10 cellular contexts compared by ENCODE assay signal in the genomic region with DNA sequence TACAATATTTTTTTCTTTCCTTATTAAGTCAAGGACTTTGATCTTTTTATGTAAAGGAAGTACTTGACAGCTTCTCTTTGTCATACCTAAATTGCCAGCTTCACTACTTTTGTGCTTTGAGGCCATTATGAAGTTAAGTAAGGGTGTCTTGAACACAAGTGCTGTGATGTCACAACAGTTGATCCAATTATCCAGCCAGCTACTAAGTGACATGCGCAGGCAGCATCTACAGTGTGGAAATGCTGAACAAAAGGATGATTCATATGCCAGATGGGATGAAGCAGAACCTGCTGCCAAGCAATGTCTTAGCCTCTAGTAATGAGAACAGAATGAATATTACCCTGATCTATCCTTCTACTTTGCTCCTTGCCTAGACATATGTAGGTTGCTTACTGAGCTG.
DNase-seq lines count a peak whose midpoint lies in the region; ATAC-seq and TF ChIP-seq lines count a peak whose summit lies in the region.
"Had no signal": no experiment of that assay in that cellular context is flagged by ENCODE, and none has a peak within 500 bp of the region (broad histone marks: within the 10 kb centered on the region; RNA-seq: fewer than 3 reads in every experiment).

No MANE protein-coding gene starts in this region.

- no peak for TF ChIP-seq EP300 in SK-N-SH (IDR thresholded peaks at IDR 0.05; ENCODE audit: borderline replicate concordance in 1 of 2, low read depth in 1 of 2, low read length in 1 of 2)

- no peak overlapping the region for H3K9ac ChIP-seq in SK-N-SH

- H3K4me3 ChIP-seq in SK-N-SH (ENCODE audit: low read depth in 2 of 2, low read length in 1 of 2) (no peak overlapping the region), fibroblast of pulmonary artery (replicated peaks; ENCODE audit: low read depth, low read length) (no peak overlapping the region)

- H3K27ac Mint-ChIP-seq in HFFc6 = no peak overlapping the region
- H3K27ac Mint-ChIP-seq: T-helper 17 cell had no signal

- no peaks in the 10 kb centered on the region for H3K9me2 ChIP-seq in SK-N-SH

- TF ChIP-seq RAD21 in SK-N-SH (IDR thresholded peaks at IDR 0.05; ENCODE audit: low read length) = no peak

- WGBS in SK-N-SH (ENCODE audit: low lambda C conversion rate) = 5% methylated on average over 1 of the region's 1 CpG

- H3K27ac ChIP-seq in SK-N-SH (ENCODE audit: low read depth in 2 of 2, low read length in 1 of 2) = peak overlapping the region in 1 of 2 experiments; percentile 47; a peak in 1 of 4 replicates

- no peaks in the 10 kb centered on the region for H3K27me3 ChIP-seq in SK-N-SH (ENCODE audit: insufficient read depth)

- H3K27me3 Mint-ChIP-seq in HFFc6 (ENCODE audit: insufficient read depth) = no peaks in the 10 kb centered on the region; the same call in 1 of the 2 replicates

- no peaks in the 10 kb centered on the region; a peak in 1 of 4 replicates for H3K4me1 ChIP-seq in SK-N-SH (ENCODE audit: control insufficient read depth in 1 of 2, insufficient read depth in 2 of 2, low read depth in 1 of 2, low read length in 1 of 2)

- H3K4me1 Mint-ChIP-seq in HFFc6 (ENCODE audit: low read depth) = peaks cover 9% of the 10 kb centered on the region
- H3K4me1 Mint-ChIP-seq: T-helper 17 cell had no signal

- peaks cover 4% of the 10 kb centered on the region for H3F3A ChIP-seq in SK-N-SH (replicated peaks; ENCODE audit: insufficient read depth)

- CTCF ChIA-PET in SK-N-SH (lab: Yijun Ruan, JAX) = interaction anchor here (0.9 kb wide), 1 partner anchor 923 kb away, joined by 3 read pairs; no protein-coding TSS in a partner anchor

- H3K79me2 ChIP-seq in SK-N-SH (ENCODE audit: insufficient read depth) = no peaks in the 10 kb centered on the region

- TF ChIP-seq CTCF in HFFc6 (IDR thresholded peaks at IDR 0.05) (no peak), SK-N-SH (IDR thresholded peaks at IDR 0.05) (no peak), fibroblast of pulmonary artery (IDR thresholded peaks at IDR 0.05; ENCODE audit: low read length, missing control alignments) (no peak)

- no peak overlapping the region for H3K4me2 ChIP-seq in SK-N-SH

- no peaks in the 10 kb centered on the region for H4K20me1 ChIP-seq in SK-N-SH (ENCODE audit: insufficient read depth)

- DNase-seq in HFFc6 (peak; percentile 79), SK-N-SH (no peak), fibroblast of pulmonary artery (ENCODE audit: low read depth) (peak; percentile 89), renal cortical epithelial cell (ENCODE audit: low read depth) (peak; percentile 59), 8988T (no peak), activated T-cell treated with anti-CD3 and anti-CD28 coated beads for 4 hours (no peak)
- DNase-seq: activated T-cell treated with anti-CD3 and anti-CD28 coated beads, Interleukin-2, amount 50 U/mL, for 48 hours; NCI-H2081; T-helper 17 cell had no signal

- POLR2A ChIA-PET in SK-N-SH (lab: Yijun Ruan, JAX) = no interaction called here

- peak overlapping the region; percentile 7; the same call in 1 of the 2 replicates for H2AFZ ChIP-seq in SK-N-SH (ENCODE audit: low read depth)

- no peaks in the 10 kb centered on the region for H3K9me3 ChIP-seq in SK-N-SH

- no peak for ATAC-seq in GM18519 (IDR thresholded peaks at IDR 0.05; ENCODE audit: low FRiP score, unreplicated experiment)
- ATAC-seq: T-helper 17 cell had no signal

- H3K36me3 Mint-ChIP-seq in HFFc6 (ENCODE audit: low read depth) = no peaks in the 10 kb centered on the region

- H3K4me3 Mint-ChIP-seq in HFFc6 = no peak overlapping the region
- H3K4me3 Mint-ChIP-seq: T-helper 17 cell had no signal

- H3K36me3 ChIP-seq in SK-N-SH (replicated peaks in 1 of 2; ENCODE audit: control insufficient read depth in 1 of 2, insufficient read depth in 2 of 2, low read length in 1 of 2) = no peaks in the 10 kb centered on the region

- H3K9me3 Mint-ChIP-seq in HFFc6 = no peaks in the 10 kb centered on the region

TF ChIP-seq in SK-N-SH, 30 proteins besides CTCF, POLR2A, EP300 and RAD21:
- TF ChIP-seq JUND (IDR thresholded peaks at IDR 0.05) = peak; percentile 57; the same call in 1 of the 2 replicates
- peak; percentile 63; the same call in 1 of the 2 replicates for TF ChIP-seq FOSL2 (IDR thresholded peaks at IDR 0.05; ENCODE audit: borderline replicate concordance, low read depth)
- peak; percentile 73 for TF ChIP-seq NRF1 (IDR thresholded peaks at IDR 0.05; ENCODE audit: low read depth, low read length)
- TF ChIP-seq RCOR1 (IDR thresholded peaks at IDR 0.05; ENCODE audit: low read length) = no peak
- TF ChIP-seq, protein P1, sequence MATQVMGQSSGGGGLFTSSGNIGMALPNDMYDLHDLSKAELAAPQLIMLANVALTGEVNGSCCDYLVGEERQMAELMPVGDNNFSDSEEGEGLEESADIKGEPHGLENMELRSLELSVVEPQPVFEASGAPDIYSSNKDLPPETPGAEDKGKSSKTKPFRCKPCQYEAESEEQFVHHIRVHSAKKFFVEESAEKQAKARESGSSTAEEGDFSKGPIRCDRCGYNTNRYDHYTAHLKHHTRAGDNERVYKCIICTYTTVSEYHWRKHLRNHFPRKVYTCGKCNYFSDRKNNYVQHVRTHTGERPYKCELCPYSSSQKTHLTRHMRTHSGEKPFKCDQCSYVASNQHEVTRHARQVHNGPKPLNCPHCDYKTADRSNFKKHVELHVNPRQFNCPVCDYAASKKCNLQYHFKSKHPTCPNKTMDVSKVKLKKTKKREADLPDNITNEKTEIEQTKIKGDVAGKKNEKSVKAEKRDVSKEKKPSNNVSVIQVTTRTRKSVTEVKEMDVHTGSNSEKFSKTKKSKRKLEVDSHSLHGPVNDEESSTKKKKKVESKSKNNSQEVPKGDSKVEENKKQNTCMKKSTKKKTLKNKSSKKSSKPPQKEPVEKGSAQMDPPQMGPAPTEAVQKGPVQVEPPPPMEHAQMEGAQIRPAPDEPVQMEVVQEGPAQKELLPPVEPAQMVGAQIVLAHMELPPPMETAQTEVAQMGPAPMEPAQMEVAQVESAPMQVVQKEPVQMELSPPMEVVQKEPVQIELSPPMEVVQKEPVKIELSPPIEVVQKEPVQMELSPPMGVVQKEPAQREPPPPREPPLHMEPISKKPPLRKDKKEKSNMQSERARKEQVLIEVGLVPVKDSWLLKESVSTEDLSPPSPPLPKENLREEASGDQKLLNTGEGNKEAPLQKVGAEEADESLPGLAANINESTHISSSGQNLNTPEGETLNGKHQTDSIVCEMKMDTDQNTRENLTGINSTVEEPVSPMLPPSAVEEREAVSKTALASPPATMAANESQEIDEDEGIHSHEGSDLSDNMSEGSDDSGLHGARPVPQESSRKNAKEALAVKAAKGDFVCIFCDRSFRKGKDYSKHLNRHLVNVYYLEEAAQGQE (IDR thresholded peaks at IDR 0.05; ENCODE audit: low read depth, low read length) = no peak
- TF ChIP-seq, protein P2, sequence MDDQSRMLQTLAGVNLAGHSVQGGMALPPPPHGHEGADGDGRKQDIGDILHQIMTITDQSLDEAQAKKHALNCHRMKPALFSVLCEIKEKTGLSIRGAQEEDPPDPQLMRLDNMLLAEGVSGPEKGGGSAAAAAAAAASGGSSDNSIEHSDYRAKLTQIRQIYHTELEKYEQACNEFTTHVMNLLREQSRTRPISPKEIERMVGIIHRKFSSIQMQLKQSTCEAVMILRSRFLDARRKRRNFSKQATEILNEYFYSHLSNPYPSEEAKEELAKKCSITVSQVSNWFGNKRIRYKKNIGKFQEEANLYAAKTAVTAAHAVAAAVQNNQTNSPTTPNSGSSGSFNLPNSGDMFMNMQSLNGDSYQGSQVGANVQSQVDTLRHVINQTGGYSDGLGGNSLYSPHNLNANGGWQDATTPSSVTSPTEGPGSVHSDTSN (IDR thresholded peaks at IDR 0.05) = 0 out of 2 replicates have a peak, but pooled peaks have one; percentile 44
- peak; percentile 77; the same call in 1 of the 2 replicates for TF ChIP-seq TCF12 (IDR thresholded peaks at IDR 0.05)
- TF ChIP-seq EZH2phosphoT487 (IDR thresholded peaks at IDR 0.05; ENCODE audit: borderline replicate concordance, low read depth) = no peak

Comparison
In these comparisons a context has a peak if more than half of its experiments do, and no peak if none do; other contexts are left out.
1. DNase-seq: peak in HFFc6 (single experiment), fibroblast of pulmonary artery (single experiment) and renal cortical epithelial cell (single experiment); none in SK-N-SH (single experiment), 8988T (single experiment) and activated T-cell treated with anti-CD3 and anti-CD28 coated beads for 4 hours (single experiment).